13 cellular contexts compared by ENCODE assay signal in the genomic region with DNA sequence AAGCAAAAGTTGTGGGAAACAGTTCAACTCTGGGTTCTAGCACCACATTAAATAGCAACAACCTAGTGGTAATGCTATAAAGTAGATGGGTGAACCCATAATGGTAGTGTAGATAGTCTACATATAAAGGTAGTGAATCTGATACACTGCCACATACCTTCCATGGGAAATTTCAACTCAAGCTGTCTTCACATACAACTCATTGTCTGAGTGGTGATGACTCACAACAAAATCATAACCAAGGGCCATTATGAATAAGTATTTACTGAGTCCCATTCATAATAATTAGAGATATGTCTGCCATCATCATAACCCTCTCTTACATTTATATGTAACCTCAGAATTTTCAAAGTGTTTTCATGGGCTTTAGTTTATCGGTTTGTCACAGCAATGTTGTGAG. TPM values are rescaled to one million over a fixed set of nuclear protein-coding genes. Genes with fewer than 3 reads are reported as not detected.
A peak's percentile ranks its signal among the peaks of the same experiment; 100 is the strongest.
DNase-seq lines count a peak whose midpoint lies in the region; ATAC-seq and TF ChIP-seq lines count a peak whose summit lies in the region.
"Had no signal": no experiment of that assay in that cellular context is flagged by ENCODE, and none has a peak within 500 bp of the region (broad histone marks: within the 10 kb centered on the region; RNA-seq: fewer than 3 reads in every experiment).

No MANE protein-coding gene starts in this region.

- H3K36me3 ChIP-seq in naive thymus-derived CD4-positive, alpha-beta T cell (ENCODE audit: control insufficient read depth in 2 of 3, insufficient read depth in 3 of 3, low read length in 3 of 3) = no peaks in the 10 kb centered on the region
- H3K36me3 ChIP-seq: neutrophil, upper lobe of right lung had no signal

- POLR2A ChIA-PET in naive thymus-derived CD4-positive, alpha-beta T cell (lab: Charles Lee) = no interaction called here

- H3K9me3 ChIP-seq in naive thymus-derived CD4-positive, alpha-beta T cell (ENCODE audit: control insufficient read depth in 2 of 3, low read length in 3 of 3) = no peaks in the 10 kb centered on the region
- H3K9me3 ChIP-seq: neutrophil, upper lobe of right lung had no signal

- CTCF ChIA-PET in naive thymus-derived CD4-positive, alpha-beta T cell (lab: Charles Lee) = interaction anchor here (0.8 kb wide), 1 partner anchor 536 kb away, joined by 3 read pairs; no protein-coding TSS in a partner anchor

- H3K27ac ChIP-seq in naive thymus-derived CD4-positive, alpha-beta T cell (ENCODE audit: low read depth, low read length) = no peak overlapping the region
- H3K27ac ChIP-seq: neutrophil, upper lobe of right lung had no signal

- H3K4me1 ChIP-seq in naive thymus-derived CD4-positive, alpha-beta T cell (ENCODE audit: control insufficient read depth in 2 of 2, insufficient read depth in 2 of 2, low read length in 2 of 2) = no peaks in the 10 kb centered on the region
- H3K4me1 ChIP-seq: upper lobe of right lung had no signal

- no peak for TF ChIP-seq CTCF in astrocyte of the spinal cord (IDR thresholded peaks at IDR 0.05; ENCODE audit: low read depth, low read length)
- TF ChIP-seq CTCF in GM13977 (IDR thresholded peaks at IDR 0.05; ENCODE audit: extremely low read depth, insufficient read depth, missing control alignments) = no peak

- H3K4me3 ChIP-seq in astrocyte of the spinal cord (ENCODE audit: low read depth, low read length) = no peak overlapping the region
- H3K4me3 ChIP-seq in naive thymus-derived CD4-positive, alpha-beta T cell (ENCODE audit: low read length) = no peak overlapping the region
- H3K4me3 ChIP-seq: lung, upper lobe of right lung had no signal

- H3K27ac Mint-ChIP-seq in naive thymus-derived CD4-positive, alpha-beta T cell = no peak overlapping the region
- H3K27ac Mint-ChIP-seq: activated CD4-positive, alpha-beta T cell treated with anti-CD3 and anti-CD28 coated beads, Interleukin-2, amount 10 ng/mL, durations not matched to agents 24 days and 14 days had no signal

- no peaks in the 10 kb centered on the region for H3K9me3 Mint-ChIP-seq in activated T-cell treated with anti-CD3 and anti-CD28 coated beads, Interleukin-2, amount 50 U/mL, for 4 hours
- no peaks in the 10 kb centered on the region for H3K9me3 Mint-ChIP-seq in naive thymus-derived CD4-positive, alpha-beta T cell
- H3K9me3 Mint-ChIP-seq: activated CD4-positive, alpha-beta T cell treated with anti-CD3 and anti-CD28 coated beads, Interleukin-2, amount 10 ng/mL, durations not matched to agents 24 days and 14 days had no signal

- no peaks in the 10 kb centered on the region for H3K36me3 Mint-ChIP-seq in activated T-cell treated with anti-CD3 and anti-CD28 coated beads, Interleukin-2, amount 50 U/mL, for 4 hours (ENCODE audit: insufficient read depth)
- H3K36me3 Mint-ChIP-seq in naive thymus-derived CD4-positive, alpha-beta T cell = no peaks in the 10 kb centered on the region

- H3K4me3 Mint-ChIP-seq in activated T-cell treated with anti-CD3 and anti-CD28 coated beads, Interleukin-2, amount 50 U/mL, for 4 hours = no peak overlapping the region
- no peak overlapping the region for H3K4me3 Mint-ChIP-seq in naive thymus-derived CD4-positive, alpha-beta T cell
- H3K4me3 Mint-ChIP-seq: activated CD4-positive, alpha-beta T cell treated with anti-CD3 and anti-CD28 coated beads, Interleukin-2, amount 10 ng/mL, durations not matched to agents 24 days and 14 days had no signal

- intact Hi-C loops in naive thymus-derived CD4-positive, alpha-beta T cell (cut with micrococcal nuclease) = no loop called here

- in situ Hi-C loops in astrocyte of the spinal cord (cut with HindIII; ENCODE audit: low sequenced_read_pairs) = no loop called here
- in situ Hi-C loops in GM13977 (cut with MboI; ENCODE audit: low pct_unique_long_range_greater_than_20kb, low sequenced_read_pairs, unreplicated experiment) = no loop called here

- peaks cover 3% of the 10 kb centered on the region for H3K27me3 Mint-ChIP-seq in activated T-cell treated with anti-CD3 and anti-CD28 coated beads, Interleukin-2, amount 50 U/mL, for 4 hours (ENCODE audit: low read depth)
- H3K27me3 Mint-ChIP-seq in naive thymus-derived CD4-positive, alpha-beta T cell = no peaks in the 10 kb centered on the region

- H3K27me3 ChIP-seq in naive thymus-derived CD4-positive, alpha-beta T cell (ENCODE audit: control insufficient read depth in 2 of 2, insufficient read depth in 2 of 2, low read length in 2 of 2) = no peaks in the 10 kb centered on the region
- H3K27me3 ChIP-seq: neutrophil, upper lobe of right lung had no signal

- peak; percentile 82 to 83 for ATAC-seq in activated T-cell treated with anti-CD3 and anti-CD28 coated beads, Interleukin-2, amount 50 U/mL, for 4 hours
- peak; percentile 69 for ATAC-seq in HG03378 (IDR thresholded peaks at IDR 0.05; ENCODE audit: unreplicated experiment)
- ATAC-seq in stimulated activated naive CD8-positive, alpha-beta T cell treated with anti-CD3 and anti-CD28 coated beads, Interleukin-15, Interleukin-2, amounts not matched to agents 100 U/mL and 50 U/mL, for 24 hours = peak; percentile 83
- no peak for ATAC-seq in naive thymus-derived CD4-positive, alpha-beta T cell
- ATAC-seq: upper lobe of right lung had no signal

- peaks cover 22% of the 10 kb centered on the region for H3K4me1 Mint-ChIP-seq in activated T-cell treated with anti-CD3 and anti-CD28 coated beads, Interleukin-2, amount 50 U/mL, for 4 hours (ENCODE audit: low read depth)
- no peaks in the 10 kb centered on the region for H3K4me1 Mint-ChIP-seq in naive thymus-derived CD4-positive, alpha-beta T cell

- DNase-seq in activated T-cell treated with anti-CD3 and anti-CD28 coated beads, Interleukin-2, amount 50 U/mL, for 4 hours = no peak
- DNase-seq in activated T-cell treated with anti-CD3 and anti-CD28 coated beads for 4 hours (no peak), astrocyte of the spinal cord (ENCODE audit: low read depth, low spot score) (peak; percentile 15), middle frontal gyrus (ENCODE audit: extremely low spot score, low spot score) (no peak), GM13977 (ENCODE audit: low spot score) (no peak)
- DNase-seq in stimulated activated naive CD8-positive, alpha-beta T cell treated with anti-CD3 and anti-CD28 coated beads, Interleukin-15, Interleukin-2, amounts not matched to agents 100 U/mL and 50 U/mL, for 24 hours = no peak
- no peak for DNase-seq in naive thymus-derived CD4-positive, alpha-beta T cell
- DNase-seq: activated CD4-positive, alpha-beta T cell treated with anti-CD3 and anti-CD28 coated beads, Interleukin-2, amount 10 ng/mL, durations not matched to agents 24 days and 14 days; NCI-H1105; upper lobe of right lung had no signal

RNA-seq across cellular contexts. Expression of a gene that starts 34.8 kb away (rescaled TPM):
- total RNA-seq in activated T-cell treated with anti-CD3 and anti-CD28 coated beads, Interleukin-2, amount 50 U/mL, for 4 hours = under 1 TPM; 0.16 to 0.49 (median 0.48) TPM
- under 1 TPM in 1 of 5 experiments, not detected in 4; 0.86 TPM for total RNA-seq in naive thymus-derived CD4-positive, alpha-beta T cell
- not detected for polyA plus RNA-seq in naive thymus-derived CD4-positive, alpha-beta T cell
- total RNA-seq: activated CD4-positive, alpha-beta T cell treated with anti-CD3 and anti-CD28 coated beads, Interleukin-2, amount 10 ng/mL, durations not matched to agents 24 days and 14 days had no signal
